Comparison of ENCODE assay signal across 1 cellular context in genomic region chr22:17726561-17727243, GRCh38.
TF ChIP-seq lines count a peak whose summit lies in the region.

No MANE protein-coding gene starts in this region.

TF ChIP-seq in WTC11, 78 proteins besides CTCF, POLR2A, EP300 and RAD21 (continued from another document):
- TF ChIP-seq, protein P1, sequence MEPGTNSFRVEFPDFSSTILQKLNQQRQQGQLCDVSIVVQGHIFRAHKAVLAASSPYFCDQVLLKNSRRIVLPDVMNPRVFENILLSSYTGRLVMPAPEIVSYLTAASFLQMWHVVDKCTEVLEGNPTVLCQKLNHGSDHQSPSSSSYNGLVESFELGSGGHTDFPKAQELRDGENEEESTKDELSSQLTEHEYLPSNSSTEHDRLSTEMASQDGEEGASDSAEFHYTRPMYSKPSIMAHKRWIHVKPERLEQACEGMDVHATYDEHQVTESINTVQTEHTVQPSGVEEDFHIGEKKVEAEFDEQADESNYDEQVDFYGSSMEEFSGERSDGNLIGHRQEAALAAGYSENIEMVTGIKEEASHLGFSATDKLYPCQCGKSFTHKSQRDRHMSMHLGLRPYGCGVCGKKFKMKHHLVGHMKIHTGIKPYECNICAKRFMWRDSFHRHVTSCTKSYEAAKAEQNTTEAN (CRISPR knock-in tag; IDR thresholded peaks at IDR 0.05): no peak
